1 cellular context compared by ENCODE assay signal in the genomic region with DNA sequence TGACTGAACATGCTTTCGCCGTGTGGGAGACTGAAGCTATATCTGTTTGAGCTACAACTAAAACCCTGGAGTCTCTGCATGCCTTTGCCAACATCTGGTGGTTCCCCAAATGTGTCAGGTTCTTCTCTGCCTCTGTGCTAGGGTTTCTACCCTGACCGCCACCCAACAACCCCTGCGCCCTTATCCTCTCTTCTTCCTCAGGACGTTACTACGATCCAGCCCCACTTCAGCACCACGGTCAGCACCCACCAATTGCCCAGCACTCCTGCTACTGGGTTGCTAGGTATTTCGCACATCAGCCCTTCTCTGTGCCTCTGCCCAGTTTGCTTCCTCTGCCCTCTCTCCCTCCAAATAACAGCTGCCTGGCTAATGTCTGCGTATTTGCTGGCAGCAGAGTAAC.
TF ChIP-seq lines count a peak whose summit lies in the region.

No MANE protein-coding gene starts in this region.

TF ChIP-seq in K562, 482 proteins besides CTCF, POLR2A, EP300 and RAD21 (continued from another document):
- TF ChIP-seq RCOR1 (IDR thresholded peaks at IDR 0.05; ENCODE audit: borderline replicate concordance in 1 of 2, low read depth in 2 of 2, low read length in 2 of 2) (peak in 1 of 2 experiments; percentile 60; a peak in 1 of 4 replicates), ZNF766 (CRISPR knock-in tag; conservative IDR thresholded peaks at IDR 0.05) (0 out of 2 replicates have a peak, but pooled peaks have one; percentile 47), PRMT5 (CRISPR knock-in tag; IDR thresholded peaks at IDR 0.05) (0 out of 2 replicates have a peak, but pooled peaks have one; percentile 69), MECOM (CRISPR knock-in tag; IDR thresholded peaks at IDR 0.05) (0 out of 2 replicates have a peak, but pooled peaks have one; percentile 17), AFF1 (IDR thresholded peaks at IDR 0.05; ENCODE audit: low read depth in 1 of 2, partially characterized antibody in 2 of 2) (peak in 1 of 2 experiments; percentile 62), MIER1 (IDR thresholded peaks at IDR 0.05; ENCODE audit: low read depth) (peak; percentile 96), NCOR1 (IDR thresholded peaks at IDR 0.05) (no peak), HDAC2 (IDR thresholded peaks at IDR 0.05) (peak; percentile 30; the same call in 1 of the 2 replicates), SRF (CRISPR knock-in tag; IDR thresholded peaks at IDR 0.05) (no peak), EHMT2 (IDR thresholded peaks at IDR 0.05) (peak; percentile 99), HDGF (IDR thresholded peaks at IDR 0.05) (no peak)
- TF ChIP-seq, protein P1, sequence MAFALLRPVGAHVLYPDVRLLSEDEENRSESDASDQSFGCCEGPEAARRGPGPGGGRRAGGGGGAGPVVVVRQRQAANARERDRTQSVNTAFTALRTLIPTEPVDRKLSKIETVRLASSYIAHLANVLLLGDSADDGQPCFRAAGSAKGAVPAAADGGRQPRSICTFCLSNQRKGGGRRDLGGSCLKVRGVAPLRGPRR (CRISPR knock-in tag; IDR thresholded peaks at IDR 0.05) = no peak
- TF ChIP-seq, protein P2, sequence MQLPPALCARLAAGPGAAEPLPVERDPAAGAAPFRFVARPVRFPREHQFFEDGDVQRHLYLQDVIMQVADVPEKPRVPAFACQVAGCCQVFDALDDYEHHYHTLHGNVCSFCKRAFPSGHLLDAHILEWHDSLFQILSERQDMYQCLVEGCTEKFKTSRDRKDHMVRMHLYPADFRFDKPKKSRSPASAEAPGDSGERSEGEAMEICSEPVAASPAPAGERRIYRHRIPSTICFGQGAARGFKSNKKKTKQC (CRISPR knock-in tag; IDR thresholded peaks at IDR 0.05) = 0 out of 2 replicates have a peak, but pooled peaks have one; percentile 46
- TF ChIP-seq, protein P3, sequence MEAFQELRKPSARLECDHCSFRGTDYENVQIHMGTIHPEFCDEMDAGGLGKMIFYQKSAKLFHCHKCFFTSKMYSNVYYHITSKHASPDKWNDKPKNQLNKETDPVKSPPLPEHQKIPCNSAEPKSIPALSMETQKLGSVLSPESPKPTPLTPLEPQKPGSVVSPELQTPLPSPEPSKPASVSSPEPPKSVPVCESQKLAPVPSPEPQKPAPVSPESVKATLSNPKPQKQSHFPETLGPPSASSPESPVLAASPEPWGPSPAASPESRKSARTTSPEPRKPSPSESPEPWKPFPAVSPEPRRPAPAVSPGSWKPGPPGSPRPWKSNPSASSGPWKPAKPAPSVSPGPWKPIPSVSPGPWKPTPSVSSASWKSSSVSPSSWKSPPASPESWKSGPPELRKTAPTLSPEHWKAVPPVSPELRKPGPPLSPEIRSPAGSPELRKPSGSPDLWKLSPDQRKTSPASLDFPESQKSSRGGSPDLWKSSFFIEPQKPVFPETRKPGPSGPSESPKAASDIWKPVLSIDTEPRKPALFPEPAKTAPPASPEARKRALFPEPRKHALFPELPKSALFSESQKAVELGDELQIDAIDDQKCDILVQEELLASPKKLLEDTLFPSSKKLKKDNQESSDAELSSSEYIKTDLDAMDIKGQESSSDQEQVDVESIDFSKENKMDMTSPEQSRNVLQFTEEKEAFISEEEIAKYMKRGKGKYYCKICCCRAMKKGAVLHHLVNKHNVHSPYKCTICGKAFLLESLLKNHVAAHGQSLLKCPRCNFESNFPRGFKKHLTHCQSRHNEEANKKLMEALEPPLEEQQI (IDR thresholded peaks at IDR 0.05) = peak; percentile 45; the same call in 1 of the 2 replicates
